ENCODE assay signal across 15 cellular contexts in genomic region chr18:44036500-44036899, GRCh38.
A peak's percentile ranks its signal among the peaks of the same experiment; 100 is the strongest.
DNase-seq lines count a peak whose midpoint lies in the region; ATAC-seq and TF ChIP-seq lines count a peak whose summit lies in the region.
"Had no signal": no experiment of that assay in that cellular context is flagged by ENCODE, and none has a peak within 500 bp of the region (broad histone marks: within the 10 kb centered on the region; RNA-seq: fewer than 3 reads in every experiment).

No MANE protein-coding gene starts in this region.

- H3K9me3 Mint-ChIP-seq in glutamatergic neuron (ENCODE audit: unreplicated experiment): no peaks in the 10 kb centered on the region
- peaks cover 3% of the 10 kb centered on the region for H3K9me3 Mint-ChIP-seq in natural killer cell treated with Interleukin-12 subunit alpha and Interleukin-12 subunit beta and Interleukin-15 and Interleukin-18, amount 100 ng/mL, for 72 hours

- no peak overlapping the region for H3K27ac ChIP-seq in transverse colon
- H3K27ac ChIP-seq: colonic mucosa, sigmoid colon had no signal

- no peak overlapping the region for H3K4me3 Mint-ChIP-seq in glutamatergic neuron (ENCODE audit: unreplicated experiment)
- H3K4me3 Mint-ChIP-seq in natural killer cell treated with Interleukin-12 subunit alpha and Interleukin-12 subunit beta and Interleukin-15 and Interleukin-18, amount 100 ng/mL, for 72 hours: no peak overlapping the region
- H3K4me3 Mint-ChIP-seq: CD8-positive, alpha-beta memory T cell; stimulated activated effector memory CD8-positive, alpha-beta T cell treated with anti-CD3 and anti-CD28 coated beads, Interleukin-12 subunit alpha, Interleukin-12 subunit beta, amount 100 ng/mL, for 72 hours; T-helper 1 cell treated with Interleukin-12 subunit alpha and Interleukin-12 subunit beta and Interleukin-4 antibody, amounts not matched to agents 30 μg/mL and 1 μg/mL, for 36 hours had no signal

- H3K27me3 Mint-ChIP-seq in glutamatergic neuron (ENCODE audit: unreplicated experiment): no peaks in the 10 kb centered on the region
- H3K27me3 Mint-ChIP-seq in natural killer cell treated with Interleukin-12 subunit alpha and Interleukin-12 subunit beta and Interleukin-15 and Interleukin-18, amount 100 ng/mL, for 72 hours: peaks cover 2% of the 10 kb centered on the region in 2 donors
- H3K27me3 Mint-ChIP-seq: CD8-positive, alpha-beta memory T cell had no signal

- TF ChIP-seq CTCF in glutamatergic neuron (IDR thresholded peaks at IDR 0.05; ENCODE audit: partially characterized antibody, unreplicated experiment) (no peak), transverse colon (IDR thresholded peaks at IDR 0.05) (no peak)

- no peaks in the 10 kb centered on the region for H3K36me3 Mint-ChIP-seq in glutamatergic neuron (ENCODE audit: unreplicated experiment)
- H3K36me3 Mint-ChIP-seq in natural killer cell treated with Interleukin-12 subunit alpha and Interleukin-12 subunit beta and Interleukin-15 and Interleukin-18, amount 100 ng/mL, for 72 hours: no peaks in the 10 kb centered on the region
- H3K36me3 Mint-ChIP-seq: CD8-positive, alpha-beta memory T cell; stimulated activated effector memory CD8-positive, alpha-beta T cell treated with anti-CD3 and anti-CD28 coated beads, Interleukin-12 subunit alpha, Interleukin-12 subunit beta, amount 100 ng/mL, for 72 hours had no signal

- H3K36me3 ChIP-seq in transverse colon: no peaks in the 10 kb centered on the region
- H3K36me3 ChIP-seq: colonic mucosa, sigmoid colon had no signal

- TF ChIP-seq POLR2A in transverse colon (IDR thresholded peaks at IDR 0.05): no peak

- no peak for ATAC-seq in natural killer cell treated with Interleukin-12 subunit alpha and Interleukin-12 subunit beta and Interleukin-15 and Interleukin-18, amount 100 ng/mL, for 72 hours
- ATAC-seq: stimulated activated effector memory CD8-positive, alpha-beta T cell treated with anti-CD3 and anti-CD28 coated beads, Interleukin-12 subunit alpha, Interleukin-12 subunit beta, amount 100 ng/mL, for 72 hours had no signal

- H3K4me1 ChIP-seq in transverse colon: no peaks in the 10 kb centered on the region
- H3K4me1 ChIP-seq: colonic mucosa had no signal

- no peaks in the 10 kb centered on the region for H3K9me3 ChIP-seq in transverse colon
- H3K9me3 ChIP-seq: colonic mucosa, sigmoid colon had no signal

- H3K27me3 ChIP-seq in transverse colon: no peaks in the 10 kb centered on the region
- H3K27me3 ChIP-seq: colonic mucosa, sigmoid colon had no signal

- no peak for TF ChIP-seq EP300 in transverse colon (IDR thresholded peaks at IDR 0.05; ENCODE audit: low read depth)

- DNase-seq in NCI-H1417 (lab: John Stamatoyannopoulos, UW) (peak in 2 of 3 experiments; percentile 31 to 67), NCI-H1417 treated with DMSO at 0.1 percent for 48 hours (lab: John Stamatoyannopoulos, UW) (no peak), NCI-H345 (lab: John Stamatoyannopoulos, UW) (peak; percentile 64), glutamatergic neuron (peak; percentile 22), posterior vena cava (ENCODE audit: low spot score) (peak; percentile 72), transverse colon (no peak)
- DNase-seq in activated CD4-positive, CD25-positive, alpha-beta regulatory T cell treated with anti-CD3 and anti-CD28 coated beads, Interleukin-2, amount 50 U/mL, for 72 hours: no peak
- no peak for DNase-seq in natural killer cell treated with Interleukin-12 subunit alpha and Interleukin-12 subunit beta and Interleukin-15 and Interleukin-18, amount 100 ng/mL, for 72 hours (ENCODE audit: low spot score)
- DNase-seq: activated CD4-positive, alpha-beta T cell treated with anti-CD3 and anti-CD28 coated beads for 4 hours; CD8-positive, alpha-beta memory T cell; colonic mucosa; NCI-H510A treated with DMSO at 0.1 percent for 48 hours; sigmoid colon had no signal

- intact Hi-C loops in posterior vena cava (cut with DNase I): no loop called here
- intact Hi-C loops in transverse colon (cut with DNase I; ENCODE audit: low total_unique reads): no loop called here

- in situ Hi-C loops in transverse colon (cut with MboI; ENCODE audit: low pct_ligation_motif_present in 1 of 4, low pct_unique_long_range_greater_than_20kb in 1 of 4, low sequenced_read_pairs in 3 of 4): no loop called here

- WGBS in transverse colon (ENCODE audit: low coverage in 1 of 2), 2 donors: 68 to 80% methylated on average over 1 to 3 of the region's 3 CpGs

- no peak overlapping the region for H3K4me3 ChIP-seq in transverse colon
- H3K4me3 ChIP-seq: colonic mucosa, sigmoid colon had no signal

- no peak overlapping the region for H3K27ac Mint-ChIP-seq in glutamatergic neuron (ENCODE audit: unreplicated experiment)
- no peak overlapping the region for H3K27ac Mint-ChIP-seq in natural killer cell treated with Interleukin-12 subunit alpha and Interleukin-12 subunit beta and Interleukin-15 and Interleukin-18, amount 100 ng/mL, for 72 hours
- H3K27ac Mint-ChIP-seq: CD8-positive, alpha-beta memory T cell; stimulated activated effector memory CD8-positive, alpha-beta T cell treated with anti-CD3 and anti-CD28 coated beads, Interleukin-12 subunit alpha, Interleukin-12 subunit beta, amount 100 ng/mL, for 72 hours; T-helper 1 cell treated with Interleukin-12 subunit alpha and Interleukin-12 subunit beta and Interleukin-4 antibody, amounts not matched to agents 30 μg/mL and 1 μg/mL, for 36 hours had no signal

- peaks cover 2% of the 10 kb centered on the region for H3K4me1 Mint-ChIP-seq in glutamatergic neuron (ENCODE audit: low read depth, unreplicated experiment)
- H3K4me1 Mint-ChIP-seq in natural killer cell treated with Interleukin-12 subunit alpha and Interleukin-12 subunit beta and Interleukin-15 and Interleukin-18, amount 100 ng/mL, for 72 hours (ENCODE audit: low read depth in 2 of 2): no peaks in the 10 kb centered on the region
- H3K4me1 Mint-ChIP-seq: CD8-positive, alpha-beta memory T cell; stimulated activated effector memory CD8-positive, alpha-beta T cell treated with anti-CD3 and anti-CD28 coated beads, Interleukin-12 subunit alpha, Interleukin-12 subunit beta, amount 100 ng/mL, for 72 hours had no signal

Comparison
In these comparisons a context has a peak if more than half of its experiments do, and no peak if none do; other contexts are left out.
1. DNase-seq: peak in NCI-H1417 (2 of 3), NCI-H345 (single experiment), glutamatergic neuron (single experiment) and posterior vena cava (single experiment); none in NCI-H1417 treated with DMSO at 0.1 percent for 48 hours (single experiment), transverse colon (single experiment), activated CD4-positive, CD25-positive, alpha-beta regulatory T cell treated with anti-CD3 and anti-CD28 coated beads, Interleukin-2, amount 50 U/mL, for 72 hours (single experiment) and natural killer cell treated with Interleukin-12 subunit alpha and Interleukin-12 subunit beta and Interleukin-15 and Interleukin-18, amount 100 ng/mL, for 72 hours (single experiment).